12 cellular contexts compared by ENCODE assay signal in the genomic region with DNA sequence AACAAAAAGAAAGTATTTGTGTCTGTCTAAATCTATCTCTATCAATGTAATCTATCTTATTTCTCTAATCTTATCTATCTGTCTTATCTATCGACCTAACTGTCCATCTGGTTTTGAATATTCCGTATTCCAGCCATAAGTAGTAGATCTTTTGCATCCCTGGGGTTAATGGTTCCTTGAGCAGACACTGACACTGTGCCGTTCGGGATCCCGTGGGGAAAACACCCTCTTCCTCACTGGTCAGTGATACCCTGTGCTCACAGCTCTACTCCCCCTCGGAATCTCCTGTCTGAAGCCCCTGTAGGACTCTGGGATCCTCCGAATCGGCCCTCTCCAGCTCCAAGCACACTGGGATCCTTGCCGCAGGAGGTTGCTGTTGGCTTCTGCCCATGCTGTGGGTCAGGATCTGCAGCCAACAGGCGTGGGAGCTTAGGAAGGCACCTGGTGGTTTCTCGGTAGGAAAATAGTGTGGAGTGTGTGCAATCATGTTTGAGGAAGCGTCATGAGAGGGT. TPM values are rescaled to one million over a fixed set of nuclear protein-coding genes. Genes with fewer than 3 reads are reported as not detected.
DNase-seq lines count a peak whose midpoint lies in the region; ATAC-seq, FAIRE-seq and TF ChIP-seq lines count a peak whose summit lies in the region.
"Had no signal": no experiment of that assay in that cellular context is flagged by ENCODE, and none has a peak within 500 bp of the region (broad histone marks: within the 10 kb centered on the region; RNA-seq: fewer than 3 reads in every experiment).

No MANE protein-coding gene starts in this region.

- no peak overlapping the region for H3K4me3 Mint-ChIP-seq in stimulated activated naive CD8-positive, alpha-beta T cell treated with anti-CD3 and anti-CD28 coated beads, Interleukin-15, amount 100 ng/mL, for 72 hours
- H3K4me3 Mint-ChIP-seq: T-cell had no signal

- TF ChIP-seq CTCF in HEK293 (tag by site-specific recombination; IDR thresholded peaks at IDR 0.05): no peak
- no peak for TF ChIP-seq CTCF in WI38 (IDR thresholded peaks at IDR 0.05; ENCODE audit: low read depth, low read length)
- TF ChIP-seq CTCF in heart right ventricle (IDR thresholded peaks at IDR 0.05): no peak
- no peak for TF ChIP-seq CTCF in adrenal gland (IDR thresholded peaks at IDR 0.05)

- TF ChIP-seq POLR2A in GM12891 (IDR thresholded peaks at IDR 0.05; ENCODE audit: low read depth, low read length): no peak
- no peak for TF ChIP-seq POLR2A in adrenal gland (IDR thresholded peaks at IDR 0.05)

- H3K9ac ChIP-seq in rectal smooth muscle tissue (ENCODE audit: low read length): no peak overlapping the region

- H3K27ac ChIP-seq in HEK293 (ENCODE audit: extremely low read depth, low read depth, low read length): peak overlapping the region; percentile 86
- peak overlapping the region in 1 of 10 donors; percentile 58 for H3K27ac ChIP-seq in heart right ventricle
- peak overlapping the region; percentile 76 for H3K27ac ChIP-seq in rectal smooth muscle tissue (ENCODE audit: low read depth, low read length)
- peak overlapping the region in 1 of 5 donors; percentile 78 for H3K27ac ChIP-seq in adrenal gland

- no peak for FAIRE-seq in GM12891 (lab: Jason Lieb, UNC)

- no peak overlapping the region for H3K27ac Mint-ChIP-seq in stimulated activated naive CD8-positive, alpha-beta T cell treated with anti-CD3 and anti-CD28 coated beads, Interleukin-15, amount 100 ng/mL, for 72 hours
- H3K27ac Mint-ChIP-seq: T-cell had no signal

- H3K27me3 ChIP-seq in heart right ventricle (no peaks in the 10 kb centered on the region), rectal smooth muscle tissue (ENCODE audit: control insufficient read depth, insufficient read depth, low read length) (no peaks in the 10 kb centered on the region), adrenal gland (no peaks in the 10 kb centered on the region)
- H3K27me3 ChIP-seq: suprapubic skin had no signal

- intact Hi-C loops in heart right ventricle (cut with DNase I) (loop anchor here in 3 of 10 donors (10.0 kb wide), 2 partner anchors 291 to 301 kb away; no protein-coding TSS in a partner anchor), adrenal gland (cut with DNase I) (no loop called here)

- DNase-seq in heart right ventricle (no peak), GM12891 (ENCODE audit: insufficient read length, low spot score) (no peak), adrenal gland (no peak)
- no peak for DNase-seq in stimulated activated naive CD8-positive, alpha-beta T cell treated with anti-CD3 and anti-CD28 coated beads, Interleukin-15, amount 100 ng/mL, for 72 hours
- DNase-seq: central memory CD4-positive, alpha-beta T cell; KG1; T-cell had no signal

- POLR2A ChIA-PET in HEK293 (lab: Yijun Ruan, JAX): interaction anchor here (1.6 kb wide), 1 partner anchor 18 kb away, joined by 4 read pairs; no protein-coding TSS in a partner anchor

- H3K9me3 Mint-ChIP-seq in stimulated activated naive CD8-positive, alpha-beta T cell treated with anti-CD3 and anti-CD28 coated beads, Interleukin-15, amount 100 ng/mL, for 72 hours: no peaks in the 10 kb centered on the region
- H3K9me3 Mint-ChIP-seq: T-cell had no signal

- peak in 7 of 8 donors; percentile 18 to 45 (median 25) for ATAC-seq in heart right ventricle
- ATAC-seq in stimulated activated naive CD8-positive, alpha-beta T cell treated with anti-CD3 and anti-CD28 coated beads, Interleukin-15, amount 100 ng/mL, for 72 hours: no peak
- no peak for ATAC-seq in GM18907 (IDR thresholded peaks at IDR 0.05; ENCODE audit: unreplicated experiment)
- ATAC-seq: T-cell had no signal

- CTCF ChIA-PET in HEK293 (lab: Yijun Ruan, JAX): interaction anchor here (0.6 to 10.7 kb wide), 4 partner anchors 8 to 457 kb away, joined by 3 to 196 read pairs (median 5); no protein-coding TSS in a partner anchor

- H3K4me1 ChIP-seq in HEK293 (ENCODE audit: control insufficient read depth, insufficient read depth, low read length) (peaks cover 26% of the 10 kb centered on the region), heart right ventricle (peaks cover 0 to 32% (median 29%) of the 10 kb centered on the region in 9 donors), rectal smooth muscle tissue (ENCODE audit: control insufficient read depth, insufficient read depth, low read length) (peaks cover 15% of the 10 kb centered on the region), adrenal gland (replicated peaks in 1 of 2) (peaks cover 11 to 24% of the 10 kb centered on the region in 2 donors)

- no peak overlapping the region for H3K4me3 ChIP-seq in HEK293 (ENCODE audit: low read depth, low read length)
- H3K4me3 ChIP-seq in WI38 (ENCODE audit: low read depth, low read length): peak overlapping the region; percentile 20; the same call in 1 of the 2 replicates
- peak overlapping the region in 4 of 10 donors; percentile 3 to 32 (median 16) for H3K4me3 ChIP-seq in heart right ventricle
- H3K4me3 ChIP-seq in rectal smooth muscle tissue (ENCODE audit: low read length): peak overlapping the region; percentile 45
- H3K4me3 ChIP-seq in adrenal gland: no peak overlapping the region

- 30 to 45% methylated on average over 12 of the region's 12 CpGs for WGBS in heart right ventricle, 2 donors
- 40 to 54% (median 45%) methylated on average over 10 to 12 of the region's 12 CpGs for WGBS in adrenal gland, 4 donors

- H3K9me3 ChIP-seq in HEK293 (ENCODE audit: control insufficient read depth, insufficient read depth, low read depth, low read length): no peaks in the 10 kb centered on the region
- no peaks in the 10 kb centered on the region for H3K9me3 ChIP-seq in heart right ventricle
- no peaks in the 10 kb centered on the region for H3K9me3 ChIP-seq in adrenal gland (replicated peaks in 1 of 3)
- H3K9me3 ChIP-seq: suprapubic skin had no signal

- no peaks in the 10 kb centered on the region for H3K27me3 Mint-ChIP-seq in stimulated activated naive CD8-positive, alpha-beta T cell treated with anti-CD3 and anti-CD28 coated beads, Interleukin-15, amount 100 ng/mL, for 72 hours

- H3K36me3 ChIP-seq in HEK293 (ENCODE audit: control insufficient read depth in 2 of 2, insufficient read depth in 1 of 2, low read length in 2 of 2) (no peaks in the 10 kb centered on the region), heart right ventricle (no peaks in the 10 kb centered on the region), rectal smooth muscle tissue (ENCODE audit: control insufficient read depth, insufficient read depth, low read length) (no peaks in the 10 kb centered on the region), adrenal gland (replicated peaks in 1 of 2) (no peaks in the 10 kb centered on the region)
- H3K36me3 ChIP-seq: suprapubic skin had no signal

- H3K4me1 Mint-ChIP-seq in stimulated activated naive CD8-positive, alpha-beta T cell treated with anti-CD3 and anti-CD28 coated beads, Interleukin-15, amount 100 ng/mL, for 72 hours: no peaks in the 10 kb centered on the region

TF ChIP-seq in HEK293, 187 proteins besides CTCF, POLR2A, EP300 and RAD21 (continues in another document):
- TF ChIP-seq ZFP41 (tag by site-specific recombination; IDR thresholded peaks at IDR 0.05; ENCODE audit: borderline replicate concordance): no peak
- TF ChIP-seq SALL2 (tag by site-specific recombination; IDR thresholded peaks at IDR 0.05; ENCODE audit: borderline replicate concordance): no peak
- TF ChIP-seq, protein P1, sequence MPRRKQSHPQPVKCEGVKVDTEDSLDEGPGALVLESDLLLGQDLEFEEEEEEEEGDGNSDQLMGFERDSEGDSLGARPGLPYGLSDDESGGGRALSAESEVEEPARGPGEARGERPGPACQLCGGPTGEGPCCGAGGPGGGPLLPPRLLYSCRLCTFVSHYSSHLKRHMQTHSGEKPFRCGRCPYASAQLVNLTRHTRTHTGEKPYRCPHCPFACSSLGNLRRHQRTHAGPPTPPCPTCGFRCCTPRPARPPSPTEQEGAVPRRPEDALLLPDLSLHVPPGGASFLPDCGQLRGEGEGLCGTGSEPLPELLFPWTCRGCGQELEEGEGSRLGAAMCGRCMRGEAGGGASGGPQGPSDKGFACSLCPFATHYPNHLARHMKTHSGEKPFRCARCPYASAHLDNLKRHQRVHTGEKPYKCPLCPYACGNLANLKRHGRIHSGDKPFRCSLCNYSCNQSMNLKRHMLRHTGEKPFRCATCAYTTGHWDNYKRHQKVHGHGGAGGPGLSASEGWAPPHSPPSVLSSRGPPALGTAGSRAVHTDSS (tag by site-specific recombination; IDR thresholded peaks at IDR 0.05): no peak
- TF ChIP-seq ZNF140 (tag by site-specific recombination; IDR thresholded peaks at IDR 0.05): no peak
- no peak for TF ChIP-seq ZNF629 (tag by site-specific recombination; IDR thresholded peaks at IDR 0.05)
- no peak for TF ChIP-seq ZNF664 (tag by site-specific recombination; IDR thresholded peaks at IDR 0.05)

TF ChIP-seq in GM12891, 5 proteins besides CTCF, POLR2A, EP300 and RAD21:
- TF ChIP-seq TAF1 (IDR thresholded peaks at IDR 0.05; ENCODE audit: low read depth, low read length): no peak
- TF ChIP-seq POLR2AphosphoS5 (IDR thresholded peaks at IDR 0.05; ENCODE audit: low read depth, low read length): no peak
- TF ChIP-seq SPI1 (IDR thresholded peaks at IDR 0.05; ENCODE audit: low read depth, low read length): no peak
- no peak for TF ChIP-seq POU2F2 (IDR thresholded peaks at IDR 0.05; ENCODE audit: low read depth, low read length)
- TF ChIP-seq PAX5 (IDR thresholded peaks at IDR 0.05; ENCODE audit: insufficient read depth, low read length, severe bottlenecking): no peak

RNA-seq across cellular contexts. Expression of a gene that starts 19.0 kb away (rescaled TPM):
- total RNA-seq in heart right ventricle (1 to 10 TPM; 4.8 to 8.4 (median 7.0) TPM), adrenal gland (10 to 100 TPM; 10.8 to 19.1 (median 13.0) TPM)
- polyA plus RNA-seq in heart right ventricle (1 to 10 TPM; 1.5 to 4.4 TPM), adrenal gland (1 to 10 TPM; 1.2 to 3.5 (median 1.2) TPM)
- polyA plus RNA-seq in GM12891 (2012; ENCODE audit: low read depth, missing spikeins): 5.0 TPM

RNA-seq across cellular contexts. Expression of a gene that starts 53.7 kb away (rescaled TPM):
- 1 to 10 TPM in 5 of 10 donors, under 1 TPM in 5; 0.34 to 2.5 (median 1.2) TPM for total RNA-seq in heart right ventricle
- 1 to 10 TPM; 1.6 to 2.4 TPM for polyA plus RNA-seq in heart right ventricle
- polyA plus RNA-seq in GM12891 (2012; ENCODE audit: low read depth, missing spikeins): 6.7 TPM
- total RNA-seq in adrenal gland: 10 to 100 TPM in 1 of 8 donors, 1 to 10 TPM in 6, under 1 TPM in 1; 0.97 to 11.1 (median 3.5) TPM
- 1 to 10 TPM in 2 of 3 donors, under 1 TPM in 1; 0.57 to 1.3 (median 1.2) TPM for polyA plus RNA-seq in adrenal gland

Comparison
In these comparisons a context has a peak if more than half of its experiments do, and no peak if none do; other contexts are left out.
1. H3K4me3 ChIP-seq: peak in WI38 (single experiment) and rectal smooth muscle tissue (single experiment); none in HEK293 (single experiment) and adrenal gland (0 of 4).
2. ATAC-seq: peak in heart right ventricle (7 of 8); none in stimulated activated naive CD8-positive, alpha-beta T cell treated with anti-CD3 and anti-CD28 coated beads, Interleukin-15, amount 100 ng/mL, for 72 hours (single experiment) and GM18907 (single experiment).